Comparison of ENCODE assay signal across 1 cellular context in the genomic region with DNA sequence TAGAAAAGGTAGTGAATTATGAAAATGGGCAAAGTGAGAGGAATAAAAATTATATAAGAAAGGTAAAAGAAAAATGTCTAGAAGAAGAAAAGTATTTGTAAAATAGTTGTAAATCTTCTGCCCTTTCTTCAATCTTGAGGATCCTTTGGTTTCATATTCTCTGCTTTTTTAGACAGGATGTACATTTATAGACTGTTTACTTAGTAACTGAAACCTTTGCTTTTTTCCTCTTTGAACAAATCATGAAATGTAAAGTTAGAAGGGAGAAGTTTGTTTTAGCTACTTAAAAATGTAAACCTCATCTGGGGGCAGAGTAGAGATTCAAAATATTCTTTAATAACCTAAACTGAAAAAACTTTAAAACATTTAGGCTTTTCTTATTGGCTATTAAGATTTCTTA.
TF ChIP-seq lines count a peak whose summit lies in the region.

No MANE protein-coding gene starts in this region.

TF ChIP-seq in IMR-90, 13 proteins besides CTCF, POLR2A, EP300 and RAD21 (continued from another document):
- TF ChIP-seq BHLHE40 (IDR thresholded peaks at IDR 0.05; ENCODE audit: low read depth, low read length) (no peak), RFX5 (IDR thresholded peaks at IDR 0.05; ENCODE audit: low read depth, low read length) (no peak), MAZ (IDR thresholded peaks at IDR 0.05; ENCODE audit: borderline replicate concordance, low read depth, low read length) (no peak), CEBPB (IDR thresholded peaks at IDR 0.05; ENCODE audit: low read depth, low read length) (no peak)
TF ChIP-seq in IMR-90: peak in this region for 0.
